ENCODE assay signal across 21 cellular contexts in genomic region chr12:124337628-124338027, GRCh38. TPM values are rescaled to one million over a fixed set of nuclear protein-coding genes. Genes with fewer than 3 reads are reported as not detected.
"Had no signal": no experiment of that assay in that cellular context is flagged by ENCODE, and none has a peak within 500 bp of the region (broad histone marks: within the 10 kb centered on the region; RNA-seq: fewer than 3 reads in every experiment).

No MANE protein-coding gene starts in this region.

- DNase-seq: activated CD4-positive, alpha-beta T cell treated with anti-CD3 and anti-CD28 coated beads, Interleukin-2, amount 50 U/mL, for 48 hours; activated CD8-positive, alpha-beta memory T cell treated with anti-CD3 and anti-CD28 coated beads, Interleukin-2, amount 50 U/mL, for 48 hours; activated naive CD4-positive, alpha-beta T cell; activated T-cell treated with anti-CD3 and anti-CD28 coated beads, Interleukin-2, amount 50 U/mL, for 4 hours; body of pancreas; dermis blood vessel endothelial cell; effector memory CD4-positive, alpha-beta T cell; gastrocnemius medialis; mesenchymal stem cell; sigmoid colon; stimulated activated CD4-positive, alpha-beta T cell treated with anti-CD3 and anti-CD28 coated beads, Interleukin-2, amount 100 ng/mL, for 48 hours; stimulated activated CD8-positive, alpha-beta memory T cell treated with anti-CD3 and anti-CD28 coated beads, Interleukin-4, amount 100 ng/mL, for 48 hours; stimulated activated naive CD8-positive, alpha-beta T cell treated with anti-CD3 and anti-CD28 coated beads, Interleukin-15, Interleukin-2, amounts not matched to agents 100 U/mL and 50 U/mL, for 24 hours; T1000 had no signal

- H3K27me3 ChIP-seq: body of pancreas, esophagus muscularis mucosa, gastrocnemius medialis, sigmoid colon, upper lobe of left lung had no signal

- H3K4me1 ChIP-seq: body of pancreas, esophagus muscularis mucosa, gastrocnemius medialis, sigmoid colon, upper lobe of left lung had no signal

- H3K9me3 Mint-ChIP-seq: activated T-cell treated with anti-CD3 and anti-CD28 coated beads, Interleukin-2, amount 50 U/mL, for 4 hours; activated T-helper 2 cell treated with anti-CD3 and anti-CD28 coated beads, Interferon-gamma antibody, Interleukin-2, Interleukin-4, amounts not matched to agents 10 μg/mL and 5 μg/mL and 100 μg/mL, durations not matched to agents 14 hours and 24 hours and 36 hours; WTC11 had no signal

- H3K4me3 ChIP-seq: body of pancreas, esophagus muscularis mucosa, gastrocnemius medialis, sigmoid colon, upper lobe of left lung had no signal

- H3K27ac Mint-ChIP-seq: activated T-helper 2 cell treated with anti-CD3 and anti-CD28 coated beads, Interferon-gamma antibody, Interleukin-2, Interleukin-4, amounts not matched to agents 10 μg/mL and 5 μg/mL and 100 μg/mL, durations not matched to agents 14 hours and 24 hours and 36 hours; WTC11 had no signal

- H3K4me1 Mint-ChIP-seq: WTC11 had no signal

- H3K27ac ChIP-seq: body of pancreas, esophagus muscularis mucosa, gastrocnemius medialis, sigmoid colon, upper lobe of left lung had no signal

- ATAC-seq: activated T-cell treated with anti-CD3 and anti-CD28 coated beads, Interleukin-2, amount 50 U/mL, for 4 hours; body of pancreas; gastrocnemius medialis; stimulated activated naive CD8-positive, alpha-beta T cell treated with anti-CD3 and anti-CD28 coated beads, Interleukin-15, Interleukin-2, amounts not matched to agents 100 U/mL and 50 U/mL, for 24 hours; WTC11 had no signal

- H3K9me3 ChIP-seq: body of pancreas, esophagus muscularis mucosa, gastrocnemius medialis, sigmoid colon, upper lobe of left lung had no signal

- H3K4me3 Mint-ChIP-seq: activated T-cell treated with anti-CD3 and anti-CD28 coated beads, Interleukin-2, amount 50 U/mL, for 4 hours; WTC11 had no signal

RNA-seq across cellular contexts. Expression of gene RFLNA, which starts 42.7 kb away (rescaled TPM):
- total RNA-seq: activated CD8-positive, alpha-beta memory T cell treated with anti-CD3 and anti-CD28 coated beads for 36 hours; activated T-cell treated with anti-CD3 and anti-CD28 coated beads, Interleukin-2, amount 50 U/mL, for 4 hours; activated T-helper 2 cell treated with anti-CD3 and anti-CD28 coated beads, Interferon-gamma antibody, Interleukin-2, Interleukin-4, amounts not matched to agents 10 μg/mL and 5 μg/mL and 100 μg/mL, durations not matched to agents 14 hours and 24 hours and 36 hours; cardiac septum; T-helper 1 cell treated with Interleukin-12 subunit alpha and Interleukin-12 subunit beta and Interleukin-4 antibody, amounts not matched to agents 30 ng/mL and 1 ng/mL, for 36 hours had no signal
